ENCODE assay signal across 1 cellular context in genomic region chr17:77867308-77867781, GRCh38.
TF ChIP-seq lines count a peak whose summit lies in the region.

No MANE protein-coding gene starts in this region.

TF ChIP-seq in H1, 55 proteins besides CTCF, POLR2A, EP300 and RAD21:
- TF ChIP-seq ASH2L (IDR thresholded peaks at IDR 0.05; ENCODE audit: low read length) (no peak), YY1 (IDR thresholded peaks at IDR 0.05; ENCODE audit: low read depth, low read length) (no peak), CTBP2 (IDR thresholded peaks at IDR 0.05; ENCODE audit: borderline replicate concordance, insufficient read depth, insufficient read length, low read length) (no peak), JUND (IDR thresholded peaks at IDR 0.05; ENCODE audit: low read length) (no peak)
